In genomic region chr1:56578664-56578962, GRCh38 we compare ENCODE assay signal across 8 cellular contexts. TPM values are rescaled to one million over a fixed set of nuclear protein-coding genes. Genes with fewer than 3 reads are reported as not detected.
DNase-seq lines count a peak whose midpoint lies in the region; ATAC-seq and TF ChIP-seq lines count a peak whose summit lies in the region.

No MANE protein-coding gene starts in this region.

- peaks cover 47% of the 10 kb centered on the region for H3K4me1 Mint-ChIP-seq in nephron progenitor cell

- H3K27me3 Mint-ChIP-seq in nephron progenitor cell (ENCODE audit: low read depth, poor library complexity) = no peaks in the 10 kb centered on the region

- peak overlapping the region; percentile 77 for H3K9ac ChIP-seq in OCI-LY3 (ENCODE audit: low read length)

- H3K27ac ChIP-seq in OCI-LY3 (ENCODE audit: low read length) (no peak overlapping the region), SJCRH30 (no peak overlapping the region)

- H3K9me3 Mint-ChIP-seq in nephron progenitor cell = no peaks in the 10 kb centered on the region

- H4K20me1 ChIP-seq in OCI-LY3 (ENCODE audit: insufficient read depth, low read length) = no peaks in the 10 kb centered on the region

- H3K36me3 Mint-ChIP-seq in nephron progenitor cell (ENCODE audit: low read depth) = peaks cover 2% of the 10 kb centered on the region

- peaks cover 5% of the 10 kb centered on the region; the same call in 1 of the 2 replicates for H3K27me3 ChIP-seq in OCI-LY3 (ENCODE audit: low read depth, low read length)
- H3K27me3 ChIP-seq in SJCRH30 = peaks cover 8% of the 10 kb centered on the region; the same call in 1 of the 2 replicates

- ATAC-seq in GM19467 (IDR thresholded peaks at IDR 0.05; ENCODE audit: unreplicated experiment) (no peak), HG03039 (IDR thresholded peaks at IDR 0.05; ENCODE audit: unreplicated experiment) (no peak)

- H2AFZ ChIP-seq in OCI-LY3 (ENCODE audit: low read depth, low read length) = peak overlapping the region; percentile 93

- no peaks in the 10 kb centered on the region for H3K36me3 ChIP-seq in OCI-LY3 (replicated peaks; ENCODE audit: low read depth, low read length)
- no peaks in the 10 kb centered on the region for H3K36me3 ChIP-seq in SJCRH30

- H3K4me1 ChIP-seq in OCI-LY3 (ENCODE audit: low read length) (peaks cover 51% of the 10 kb centered on the region), SJCRH30 (no peaks in the 10 kb centered on the region)

- peak overlapping the region; percentile 97 for H3K27ac Mint-ChIP-seq in nephron progenitor cell

- no peaks in the 10 kb centered on the region for H3K79me2 ChIP-seq in OCI-LY3 (ENCODE audit: low read length)

- peak overlapping the region; percentile 91 for H3K4me3 Mint-ChIP-seq in nephron progenitor cell

- peak overlapping the region; percentile 95 for H3K4me2 ChIP-seq in OCI-LY3 (ENCODE audit: low read length)

- DNase-seq in GM12865 (ENCODE audit: low read depth) (no peak), epithelial cell of proximal tubule (ENCODE audit: low read depth) (no peak), nephron progenitor cell (peak; percentile 62), SJCRH30 (no peak)
- DNase-seq in effector CD4-positive, alpha-beta T cell = no peak

- H3K9me3 ChIP-seq in OCI-LY3 (ENCODE audit: insufficient read depth, low read length) (no peaks in the 10 kb centered on the region), SJCRH30 (replicated peaks) (no peaks in the 10 kb centered on the region)

- H3K4me3 ChIP-seq in GM12865 (ENCODE audit: low read depth, low read length) = peak overlapping the region; percentile 39
- peak overlapping the region; percentile 96 for H3K4me3 ChIP-seq in OCI-LY3 (ENCODE audit: low read length)
- peak overlapping the region; percentile 78 for H3K4me3 ChIP-seq in epithelial cell of proximal tubule (ENCODE audit: low read depth, low read length)
- no peak overlapping the region for H3K4me3 ChIP-seq in SJCRH30

- TF ChIP-seq CTCF in GM12865 (IDR thresholded peaks at IDR 0.05; ENCODE audit: insufficient read depth, low read depth, low read length, missing control alignments) = no peak
- no peak for TF ChIP-seq CTCF in OCI-LY3 (IDR thresholded peaks at IDR 0.05; ENCODE audit: low read depth, low read length)
- no peak for TF ChIP-seq CTCF in epithelial cell of proximal tubule (conservative IDR thresholded peaks at IDR 0.05; ENCODE audit: low read depth, low read length)
- no peak for TF ChIP-seq CTCF in nephron progenitor cell (IDR thresholded peaks at IDR 0.05)

RNA-seq across cellular contexts. Expression of gene PLPP3, which starts 0.8 kb away (rescaled TPM):
- total RNA-seq in epithelial cell of proximal tubule = 2.2 and 3.9 TPM in 2 replicates
- not detected in 2 replicates for total RNA-seq in SJCRH30 (2014; rRNA removed; shearing (Covaris generic))
